Comparison of ENCODE assay signal across 15 cellular contexts in the genomic region with DNA sequence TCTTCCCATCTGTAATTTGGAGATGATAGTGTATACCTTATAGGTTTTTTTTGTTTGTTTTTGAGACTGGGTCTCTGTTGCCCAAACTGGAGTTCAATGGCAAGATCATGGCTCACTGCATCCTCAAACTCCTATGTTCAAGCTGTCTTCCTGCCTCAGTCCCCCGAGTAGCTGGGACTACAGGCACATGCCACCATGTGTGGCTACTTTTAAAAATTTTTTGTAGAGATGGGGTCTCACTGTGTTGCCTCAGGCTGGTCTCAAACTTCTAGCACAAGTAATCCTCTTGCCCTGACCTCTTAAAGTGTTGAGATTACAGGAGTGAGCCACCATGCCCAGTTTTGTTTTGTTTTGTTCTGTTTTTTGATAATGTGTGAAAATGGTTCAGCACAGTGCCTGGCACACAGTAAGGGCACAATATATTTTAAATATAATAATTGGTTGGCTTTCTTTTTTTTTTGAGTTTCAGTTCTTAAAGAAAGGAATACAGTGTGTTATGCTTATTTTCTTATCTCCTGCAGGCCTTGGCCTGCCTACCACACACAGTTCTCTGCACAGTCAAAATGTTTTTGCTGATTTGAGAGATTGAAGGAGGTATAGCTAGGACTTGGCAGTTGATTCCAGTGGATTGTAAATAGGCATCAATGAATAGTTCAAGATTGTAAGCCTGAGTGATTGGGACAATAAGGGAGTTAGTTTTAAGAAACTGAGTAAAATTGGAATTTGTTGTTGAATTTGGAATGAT. TPM values are rescaled to one million over a fixed set of nuclear protein-coding genes. Genes with fewer than 3 reads are reported as not detected.
A peak's percentile ranks its signal among the peaks of the same experiment; 100 is the strongest.
DNase-seq lines count a peak whose midpoint lies in the region; ATAC-seq and TF ChIP-seq lines count a peak whose summit lies in the region.
"Had no signal": no experiment of that assay in that cellular context is flagged by ENCODE, and none has a peak within 500 bp of the region (broad histone marks: within the 10 kb centered on the region; RNA-seq: fewer than 3 reads in every experiment).

No MANE protein-coding gene starts in this region.

- peak; percentile 26 for ATAC-seq in effector memory CD8-positive, alpha-beta T cell (replicated peaks)
- ATAC-seq in stimulated activated naive B cell treated with anti-CD40 and anti-IgM and Interleukin-4, amounts not matched to agents 10 μg/mL and 1 μg/mL and 100 μg/mL, for 72 hours (replicated peaks): peak in 1 of 2 donors; percentile 44

- H3F3A ChIP-seq in SU-DHL-6 (ENCODE audit: insufficient read depth): peaks cover 33% of the 10 kb centered on the region

- H3K27ac ChIP-seq in breast epithelium (no peak overlapping the region), SU-DHL-6 (ENCODE audit: low read depth, low read length) (0 out of 2 replicates have a peak overlapping the region, but pooled peaks have one; percentile 27), adrenal gland (peak overlapping the region in 2 of 5 donors; percentile 18 to 29)

- peak overlapping the region; percentile 68 for H3K4me3 Mint-ChIP-seq in MCF 10A (ENCODE audit: unreplicated experiment)
- peak overlapping the region; percentile 82 to 97 for H3K4me3 Mint-ChIP-seq in effector memory CD8-positive, alpha-beta T cell
- peak overlapping the region; percentile 71 to 84 for H3K4me3 Mint-ChIP-seq in stimulated activated naive B cell treated with anti-CD40 and anti-IgM and Interleukin-4, amounts not matched to agents 10 μg/mL and 1 μg/mL and 100 μg/mL, for 72 hours

- 68 to 92% (median 69%) methylated on average over 1 of the region's 1 CpG for WGBS in adrenal gland, 4 donors

- TF ChIP-seq POLR2A in breast epithelium (IDR thresholded peaks at IDR 0.05) (no peak), adrenal gland (IDR thresholded peaks at IDR 0.05) (no peak)

- H3K36me3 ChIP-seq in breast epithelium (no peaks in the 10 kb centered on the region), SU-DHL-6 (ENCODE audit: low read length) (peaks cover 25% of the 10 kb centered on the region), adrenal gland (replicated peaks in 1 of 2) (no peaks in the 10 kb centered on the region)
- H3K36me3 ChIP-seq: BE2C, esophagus squamous epithelium had no signal

- peaks cover 0 to 3% of the 10 kb centered on the region in 2 donors for H3K4me1 ChIP-seq in breast epithelium
- peaks cover 65 to 98% of the 10 kb centered on the region in 2 donors for H3K4me1 ChIP-seq in adrenal gland (replicated peaks in 1 of 2)
- H3K4me1 ChIP-seq: BE2C had no signal

- H3K9me3 ChIP-seq in breast epithelium (no peaks in the 10 kb centered on the region), SU-DHL-6 (ENCODE audit: insufficient read depth, low read length) (no peaks in the 10 kb centered on the region), adrenal gland (replicated peaks in 1 of 3) (no peaks in the 10 kb centered on the region)
- H3K9me3 ChIP-seq: BE2C, esophagus squamous epithelium had no signal

- H3K4me1 Mint-ChIP-seq in MCF 10A (ENCODE audit: insufficient read depth, unreplicated experiment): peaks cover 75% of the 10 kb centered on the region
- peaks cover 72 to 92% of the 10 kb centered on the region in 2 donors for H3K4me1 Mint-ChIP-seq in effector memory CD8-positive, alpha-beta T cell (ENCODE audit: low read depth in 2 of 2)
- peaks cover 55 to 86% of the 10 kb centered on the region in 2 donors for H3K4me1 Mint-ChIP-seq in stimulated activated naive B cell treated with anti-CD40 and anti-IgM and Interleukin-4, amounts not matched to agents 10 μg/mL and 1 μg/mL and 100 μg/mL, for 72 hours

- H3K36me3 Mint-ChIP-seq in MCF 10A (ENCODE audit: insufficient read depth, unreplicated experiment): peaks cover 18% of the 10 kb centered on the region
- peaks cover 36% of the 10 kb centered on the region for H3K36me3 Mint-ChIP-seq in effector memory CD8-positive, alpha-beta T cell (ENCODE audit: insufficient read depth)
- peaks cover 48 to 72% of the 10 kb centered on the region in 2 donors for H3K36me3 Mint-ChIP-seq in stimulated activated naive B cell treated with anti-CD40 and anti-IgM and Interleukin-4, amounts not matched to agents 10 μg/mL and 1 μg/mL and 100 μg/mL, for 72 hours

- no peaks in the 10 kb centered on the region for H3K27me3 Mint-ChIP-seq in MCF 10A (ENCODE audit: insufficient read depth, unreplicated experiment)
- no peaks in the 10 kb centered on the region for H3K27me3 Mint-ChIP-seq in effector memory CD8-positive, alpha-beta T cell
- no peaks in the 10 kb centered on the region for H3K27me3 Mint-ChIP-seq in stimulated activated naive B cell treated with anti-CD40 and anti-IgM and Interleukin-4, amounts not matched to agents 10 μg/mL and 1 μg/mL and 100 μg/mL, for 72 hours

- no peak overlapping the region for H3K4me3 ChIP-seq in breast epithelium
- H3K4me3 ChIP-seq in SU-DHL-6 (ENCODE audit: insufficient read depth, low read length, poor library complexity, severe bottlenecking): no peak overlapping the region
- H3K4me3 ChIP-seq in adrenal gland: no peak overlapping the region
- H3K4me3 ChIP-seq: esophagus squamous epithelium had no signal

- peak overlapping the region; percentile 99 for H3K4me2 ChIP-seq in SU-DHL-6 (ENCODE audit: low read depth, low read length, poor library complexity, severe bottlenecking)

- H3K9me3 Mint-ChIP-seq in MCF 10A (ENCODE audit: unreplicated experiment): no peaks in the 10 kb centered on the region
- H3K9me3 Mint-ChIP-seq in effector memory CD8-positive, alpha-beta T cell: no peaks in the 10 kb centered on the region
- H3K9me3 Mint-ChIP-seq in stimulated activated naive B cell treated with anti-CD40 and anti-IgM and Interleukin-4, amounts not matched to agents 10 μg/mL and 1 μg/mL and 100 μg/mL, for 72 hours: no peaks in the 10 kb centered on the region

- H3K27me3 ChIP-seq in breast epithelium: no peaks in the 10 kb centered on the region
- H3K27me3 ChIP-seq in SU-DHL-6 (ENCODE audit: low read length): no peaks in the 10 kb centered on the region
- no peaks in the 10 kb centered on the region for H3K27me3 ChIP-seq in adrenal gland
- H3K27me3 ChIP-seq: BE2C, esophagus squamous epithelium had no signal

- intact Hi-C loops in MCF 10A (cut with micrococcal nuclease): no loop called here
- intact Hi-C loops in breast epithelium (cut with DNase I; ENCODE audit: low total_unique reads): no loop called here
- intact Hi-C loops in adrenal gland (cut with DNase I): loop anchor here in 1 of 2 donors (10.0 kb wide), 1 partner anchor 141 kb away; the partner anchor contains the start of gene SLC35F5

- POLR2A ChIA-PET in MCF 10A (lab: Yijun Ruan, JAX): interaction anchor here (0.8 to 11.9 kb wide), 8 partner anchors 11 to 141 kb away, joined by 3 to 234 read pairs (median 7); partner anchors contain the start of gene SLC35F5

- peaks cover 100% of the 10 kb centered on the region for H3K79me2 ChIP-seq in SU-DHL-6 (ENCODE audit: insufficient read depth, low read length)

- no peaks in the 10 kb centered on the region for H3K9me2 ChIP-seq in SU-DHL-6 (replicated peaks; ENCODE audit: insufficient read depth, low read length)

- H4K20me1 ChIP-seq in SU-DHL-6 (ENCODE audit: low read depth, low read length): peaks cover 69% of the 10 kb centered on the region

- no peak overlapping the region for H3K27ac Mint-ChIP-seq in MCF 10A (ENCODE audit: low read depth, unreplicated experiment)
- peak overlapping the region; percentile 47 to 95 for H3K27ac Mint-ChIP-seq in effector memory CD8-positive, alpha-beta T cell
- peak overlapping the region; percentile 91 for H3K27ac Mint-ChIP-seq in stimulated activated naive B cell treated with anti-CD40 and anti-IgM and Interleukin-4, amounts not matched to agents 10 μg/mL and 1 μg/mL and 100 μg/mL, for 72 hours

- no TSS peak for BruUV-seq in MCF 10A (replicated peaks; lab: Mats Ljungman, UMichigan)

- CTCF ChIA-PET in MCF 10A (lab: Yijun Ruan, JAX): interaction anchor here (0.7 to 1.9 kb wide), 3 partner anchors 11 to 140 kb away, joined by 3 to 4 read pairs (median 4); no protein-coding TSS in a partner anchor

- DNase-seq in MCF 10A (ENCODE audit: unreplicated experiment) (no peak), breast epithelium (ENCODE audit: low spot score in 2 of 2) (no peak), adrenal gland (no peak), medulla oblongata (ENCODE audit: extremely low spot score) (no peak), NCI-H1105 treated with DMSO at 0.1 percent for 48 hours (lab: John Stamatoyannopoulos, UW) (no peak)
- DNase-seq in effector memory CD8-positive, alpha-beta T cell: no peak
- no peak for DNase-seq in stimulated activated naive B cell treated with anti-CD40 and anti-IgM and Interleukin-4, amounts not matched to agents 10 μg/mL and 1 μg/mL and 100 μg/mL, for 72 hours
- DNase-seq: BE2C, esophagus squamous epithelium, islet precursor cell, MM.1S, NCI-H524, nucleus accumbens, SHP77 treated with DMSO at 0.1 percent for 48 hours had no signal

- H2AFZ ChIP-seq in SU-DHL-6 (ENCODE audit: low read depth, low read length, severe bottlenecking): no peak overlapping the region

- TF ChIP-seq CTCF in MCF 10A (IDR thresholded peaks at IDR 0.05; ENCODE audit: unreplicated experiment) (no peak), breast epithelium (IDR thresholded peaks at IDR 0.05) (no peak), SU-DHL-6 (IDR thresholded peaks at IDR 0.05; ENCODE audit: insufficient read depth, low read length, poor library complexity, severe bottlenecking) (no peak), adrenal gland (IDR thresholded peaks at IDR 0.05) (no peak)

- peak overlapping the region; percentile 2; the same call in 1 of the 2 replicates for H3K9ac ChIP-seq in SU-DHL-6 (ENCODE audit: low read length)

RNA-seq across cellular contexts. Expression of gene ACTR3, which starts 6.1 kb away (rescaled TPM):
- total RNA-seq in MCF 10A (2022) (260 and 311 TPM in 2 replicates), breast epithelium (100 to 1,000 TPM in 2 of 3 donors, 10 to 100 TPM in 1; 98.4 to 150 (median 117) TPM), adrenal gland (100 to 1,000 TPM; 103 to 530 (median 234) TPM)
- 100 to 1,000 TPM in 1 of 3 donors, 10 to 100 TPM in 2; 28.1 to 227 (median 30.7) TPM for polyA plus RNA-seq in adrenal gland
